ENCODE assay signal across 22 cellular contexts in genomic region chr17:17708301-17708700, GRCh38.
"Had no signal": no experiment of that assay in that cellular context is flagged by ENCODE, and none has a peak within 500 bp of the region (broad histone marks: within the 10 kb centered on the region; RNA-seq: fewer than 3 reads in every experiment).

No MANE protein-coding gene starts in this region.

- H3K4me3 ChIP-seq: gastrocnemius medialis, heart left ventricle, thyroid gland had no signal

- H3K36me3 Mint-ChIP-seq: immature natural killer cell, memory B cell had no signal

- H3K27ac ChIP-seq: gastrocnemius medialis, heart left ventricle, neutrophil, parathyroid adenoma, thyroid gland, WERI-Rb-1 had no signal

- H3K4me3 Mint-ChIP-seq: activated naive CD8-positive, alpha-beta T cell treated with anti-CD3 and anti-CD28 coated beads, Interleukin-2, amount 50 U/mL, for 24 hours; immature natural killer cell; memory B cell; naive thymus-derived CD4-positive, alpha-beta T cell had no signal

- H3K9me3 Mint-ChIP-seq: activated naive CD8-positive, alpha-beta T cell treated with anti-CD3 and anti-CD28 coated beads, Interleukin-2, amount 50 U/mL, for 24 hours; immature natural killer cell; memory B cell; naive thymus-derived CD4-positive, alpha-beta T cell had no signal

- H3K36me3 ChIP-seq: gastrocnemius medialis, heart left ventricle, neutrophil, thyroid gland had no signal

- H3K27ac Mint-ChIP-seq: activated naive CD8-positive, alpha-beta T cell treated with anti-CD3 and anti-CD28 coated beads, Interleukin-2, amount 50 U/mL, for 24 hours; memory B cell; naive thymus-derived CD4-positive, alpha-beta T cell had no signal

- H2AFZ ChIP-seq: parathyroid adenoma had no signal

- H3K9me3 ChIP-seq: gastrocnemius medialis, heart left ventricle, neutrophil, thyroid gland had no signal

- FAIRE-seq: endometrium, urothelium cell line had no signal

- H3K27me3 ChIP-seq: gastrocnemius medialis, heart left ventricle, neutrophil, thyroid gland had no signal

- DNase-seq: activated CD4-positive, alpha-beta T cell treated with anti-CD3 and anti-CD28 coated beads, Interleukin-2, amount 50 U/mL, for 48 hours; activated naive CD4-positive, alpha-beta T cell treated with Interleukin-2 at 50 U/mL for 16 hours; activated naive CD8-positive, alpha-beta T cell treated with anti-CD3 and anti-CD28 coated beads, Interleukin-2, amount 50 U/mL, for 24 hours; anterior cingulate cortex; cortex of kidney; gastrocnemius medialis; heart left ventricle; immature natural killer cell; left ventricle myocardium superior; naive thymus-derived CD4-positive, alpha-beta T cell; stimulated activated CD4-positive, alpha-beta T cell treated with anti-CD3 and anti-CD28 coated beads, Interleukin-12 subunit alpha, Interleukin-12 subunit beta, amount 100 ng/mL, for 4 hours; stimulated activated CD4-positive, alpha-beta T cell treated with anti-CD3 and anti-CD28 coated beads, Interleukin-1b, Interleukin-23, amount 100 ng/mL, for 48 hours; stimulated activated CD8-positive, alpha-beta memory T cell treated with anti-CD3 and anti-CD28 coated beads, Interleukin-4, amount 100 ng/mL, for 48 hours; stimulated activated naive CD4-positive, alpha-beta T cell; SW 1271; thyroid gland; WERI-Rb-1 had no signal

- H3K9ac ChIP-seq: parathyroid adenoma had no signal

- ATAC-seq: activated naive CD8-positive, alpha-beta T cell treated with anti-CD3 and anti-CD28 coated beads, Interleukin-2, amount 50 U/mL, for 24 hours; gastrocnemius medialis; heart left ventricle; left ventricle myocardium superior; naive thymus-derived CD4-positive, alpha-beta T cell had no signal

- H3K27me3 Mint-ChIP-seq: activated naive CD8-positive, alpha-beta T cell treated with anti-CD3 and anti-CD28 coated beads, Interleukin-2, amount 50 U/mL, for 24 hours; memory B cell; naive thymus-derived CD4-positive, alpha-beta T cell had no signal
